ENCODE assay signal across 19 cellular contexts in genomic region chr7:32681174-32681518, GRCh38.
A peak's percentile ranks its signal among the peaks of the same experiment; 100 is the strongest.
DNase-seq lines count a peak whose midpoint lies in the region; ATAC-seq and TF ChIP-seq lines count a peak whose summit lies in the region.
"Had no signal": no experiment of that assay in that cellular context is flagged by ENCODE, and none has a peak within 500 bp of the region (broad histone marks: within the 10 kb centered on the region; RNA-seq: fewer than 3 reads in every experiment).

No MANE protein-coding gene starts in this region.

- TF ChIP-seq RAD21 in HCT116 (IDR thresholded peaks at IDR 0.05; ENCODE audit: low read depth): no peak

- H3K27me3 ChIP-seq in HCT116 (ENCODE audit: insufficient read depth, low read length) (no peaks in the 10 kb centered on the region), RWPE2 (ENCODE audit: insufficient read depth, poor library complexity, severe bottlenecking) (no peaks in the 10 kb centered on the region), fibroblast of lung (ENCODE audit: control insufficient read depth, insufficient read depth, low read length) (no peaks in the 10 kb centered on the region), ovary (no peaks in the 10 kb centered on the region)

- POLR2A ChIA-PET in HCT116 (lab: Charles Lee): no interaction called here

- H3K9me3 Mint-ChIP-seq in stimulated activated naive B cell treated with anti-CD40 and anti-IgM and Interleukin-4, amounts not matched to agents 10 μg/mL and 1 μg/mL and 100 μg/mL, for 72 hours: peaks cover 0 to 4% of the 10 kb centered on the region in 2 donors

- DNase-seq in HCT116 (ENCODE audit: low read depth, low spot score) (no peak), RWPE2 (ENCODE audit: low spot score) (no peak), fibroblast of lung (ENCODE audit: low read depth in 2 of 2) (no peak), ovary (no peak), SW480 (ENCODE audit: low spot score) (no peak)
- no peak for DNase-seq in stimulated activated naive B cell treated with anti-CD40 and anti-IgM and Interleukin-4, amounts not matched to agents 10 μg/mL and 1 μg/mL and 100 μg/mL, for 72 hours
- DNase-seq: KG1, NCI-H1092, NCI-H146, NCI-H2081, NCI-H82, SK-N-SH had no signal

- TF ChIP-seq POLR2A in HCT116 (IDR thresholded peaks at IDR 0.05; ENCODE audit: borderline replicate concordance, extremely low read depth, insufficient read depth, insufficient read length) (no peak), ovary (IDR thresholded peaks at IDR 0.05) (no peak)

- H3K27ac Mint-ChIP-seq in stimulated activated naive B cell treated with anti-CD40 and anti-IgM and Interleukin-4, amounts not matched to agents 10 μg/mL and 1 μg/mL and 100 μg/mL, for 72 hours: peak overlapping the region; percentile 21
- H3K27ac Mint-ChIP-seq: B cell; CD4-positive, CD25-positive, alpha-beta regulatory T cell had no signal

- no peak overlapping the region for H2AFZ ChIP-seq in HCT116 (ENCODE audit: low read depth, low read length, poor library complexity, severe bottlenecking)
- no peak overlapping the region for H2AFZ ChIP-seq in fibroblast of lung (ENCODE audit: low read length)

- H3K36me3 ChIP-seq in HCT116 (ENCODE audit: control insufficient read depth in 1 of 2, insufficient read depth in 2 of 2, low read length in 2 of 2): 0 out of 4 replicates have a peak, but pooled peaks cover 0 to 4% of the 10 kb centered on the region in 2 experiments
- no peaks in the 10 kb centered on the region for H3K36me3 ChIP-seq in RWPE2 (ENCODE audit: low read depth)
- no peaks in the 10 kb centered on the region for H3K36me3 ChIP-seq in fibroblast of lung (ENCODE audit: control insufficient read depth, insufficient read depth, low read length)
- H3K36me3 ChIP-seq in ovary: no peaks in the 10 kb centered on the region
- H3K36me3 ChIP-seq: HAP-1 had no signal

- H3K4me3 Mint-ChIP-seq in stimulated activated naive B cell treated with anti-CD40 and anti-IgM and Interleukin-4, amounts not matched to agents 10 μg/mL and 1 μg/mL and 100 μg/mL, for 72 hours: no peak overlapping the region
- H3K4me3 Mint-ChIP-seq: B cell; CD4-positive, CD25-positive, alpha-beta regulatory T cell had no signal

- peak overlapping the region; percentile 44; the same call in 1 of the 2 replicates for H3K27ac ChIP-seq in HCT116 (ENCODE audit: low read depth, low read length)
- peak overlapping the region; percentile 40 for H3K27ac ChIP-seq in RWPE2 (ENCODE audit: poor library complexity, severe bottlenecking)
- peak overlapping the region; percentile 20 for H3K27ac ChIP-seq in fibroblast of lung (ENCODE audit: insufficient read depth, low read length)
- H3K27ac ChIP-seq in ovary: no peak overlapping the region

- H3K4me2 ChIP-seq in HCT116 (ENCODE audit: low read length) (peak overlapping the region; percentile 63), fibroblast of lung (ENCODE audit: extremely low read depth, insufficient read depth, low read length) (no peak overlapping the region)
- H3K4me2 ChIP-seq: SK-N-SH had no signal

- TF ChIP-seq CTCF in HCT116 (IDR thresholded peaks at IDR 0.05 in 2 of 3, conservative IDR thresholded peaks at IDR 0.05 in 1 of 3; ENCODE audit: borderline replicate concordance in 1 of 3, insufficient read depth in 1 of 3, low read depth in 2 of 3, low read length in 2 of 3): no peak
- TF ChIP-seq CTCF in RWPE2 (IDR thresholded peaks at IDR 0.05; ENCODE audit: poor library complexity, severe bottlenecking): no peak
- no peak for TF ChIP-seq CTCF in fibroblast of lung (conservative IDR thresholded peaks at IDR 0.05 in 1 of 2, IDR thresholded peaks at IDR 0.05 in 1 of 2; ENCODE audit: low read depth in 1 of 2, low read length in 2 of 2)
- no peak for TF ChIP-seq CTCF in ovary (IDR thresholded peaks at IDR 0.05)

- H3K79me2 ChIP-seq in HCT116 (ENCODE audit: insufficient read depth, low read length): no peaks in the 10 kb centered on the region
- no peaks in the 10 kb centered on the region for H3K79me2 ChIP-seq in fibroblast of lung (ENCODE audit: control insufficient read depth, insufficient read depth, low read length)

- H4K20me1 ChIP-seq in HCT116 (ENCODE audit: insufficient read depth): no peaks in the 10 kb centered on the region
- H4K20me1 ChIP-seq in fibroblast of lung (ENCODE audit: control insufficient read depth, extremely low read depth, insufficient read depth, low read length): no peaks in the 10 kb centered on the region

- CTCF ChIA-PET in HCT116 (lab: Charles Lee): no interaction called here

- no peaks in the 10 kb centered on the region for H3K36me3 Mint-ChIP-seq in stimulated activated naive B cell treated with anti-CD40 and anti-IgM and Interleukin-4, amounts not matched to agents 10 μg/mL and 1 μg/mL and 100 μg/mL, for 72 hours
- H3K36me3 Mint-ChIP-seq: CD4-positive, CD25-positive, alpha-beta regulatory T cell had no signal

- H3K9ac ChIP-seq in HCT116 (ENCODE audit: low read length) (no peak overlapping the region), fibroblast of lung (ENCODE audit: insufficient read depth, low read length) (no peak overlapping the region)
- H3K9ac ChIP-seq: SK-N-SH had no signal

- H3K27me3 Mint-ChIP-seq in stimulated activated naive B cell treated with anti-CD40 and anti-IgM and Interleukin-4, amounts not matched to agents 10 μg/mL and 1 μg/mL and 100 μg/mL, for 72 hours: no peaks in the 10 kb centered on the region
- H3K27me3 Mint-ChIP-seq: B cell had no signal

- no peak overlapping the region for H3K4me3 ChIP-seq in HCT116 (replicated peaks in 1 of 2; ENCODE audit: low read depth in 1 of 2, low read length in 2 of 2)
- H3K4me3 ChIP-seq in RWPE2 (ENCODE audit: severe bottlenecking): no peak overlapping the region
- H3K4me3 ChIP-seq in fibroblast of lung (replicated peaks in 1 of 4; ENCODE audit: control extremely low read depth in 1 of 4, insufficient read depth in 1 of 4, low read depth in 3 of 4, low read length in 4 of 4): no peak overlapping the region
- no peak overlapping the region for H3K4me3 ChIP-seq in ovary
- H3K4me3 ChIP-seq: HAP-1 had no signal

- RAD21 ChIA-PET in HCT116 (lab: Charles Lee; ENCODE audit: low non-redundant PET in 1 of 2, low total read pairs in 2 of 2, uncharacterized antibody in 2 of 2, unreplicated experiment in 2 of 2): no interaction called here

- intact Hi-C loops in HCT116 (cut with micrococcal nuclease): no loop called here
- intact Hi-C loops in ovary (cut with DNase I): no loop called here

- 46 to 71% (median 63%) methylated on average over 3 of the region's 3 CpGs for WGBS in ovary, 3 donors

- no TSS peak for BruUV-seq in HCT116 (replicated peaks; lab: Mats Ljungman, UMichigan)

- no peak for TF ChIP-seq EP300 in ovary (IDR thresholded peaks at IDR 0.05)

- ATAC-seq in HCT116: no peak
- ATAC-seq in RWPE2 (ENCODE audit: low read depth): no peak
- no peak for ATAC-seq in stimulated activated naive B cell treated with anti-CD40 and anti-IgM and Interleukin-4, amounts not matched to agents 10 μg/mL and 1 μg/mL and 100 μg/mL, for 72 hours (replicated peaks)
- ATAC-seq in HG03460 (IDR thresholded peaks at IDR 0.05; ENCODE audit: unreplicated experiment): no peak
- ATAC-seq: Panc1, Right ventricle myocardium inferior had no signal

- no peaks in the 10 kb centered on the region for H3K4me1 Mint-ChIP-seq in stimulated activated naive B cell treated with anti-CD40 and anti-IgM and Interleukin-4, amounts not matched to agents 10 μg/mL and 1 μg/mL and 100 μg/mL, for 72 hours
- H3K4me1 Mint-ChIP-seq: B cell; CD4-positive, CD25-positive, alpha-beta regulatory T cell had no signal

- H3K4me1 ChIP-seq in HCT116 (ENCODE audit: control insufficient read depth in 1 of 2, insufficient read depth in 2 of 2, low read length in 2 of 2) (peaks cover 21 to 30% of the 10 kb centered on the region in 2 experiments), RWPE2 (ENCODE audit: insufficient read depth, poor library complexity, severe bottlenecking) (peaks cover 16% of the 10 kb centered on the region), fibroblast of lung (ENCODE audit: control insufficient read depth, extremely low read depth, insufficient read depth, low read length) (peaks cover 2% of the 10 kb centered on the region), ovary (ENCODE audit: insufficient read depth) (no peaks in the 10 kb centered on the region)
- H3K4me1 ChIP-seq: HAP-1 had no signal

- H3K9me2 ChIP-seq in HCT116 (ENCODE audit: insufficient read depth): no peaks in the 10 kb centered on the region
- H3K9me2 ChIP-seq: SK-N-SH had no signal

- H3K9me3 ChIP-seq in HCT116 (ENCODE audit: control insufficient read depth in 1 of 2, insufficient read depth in 1 of 2, low read depth in 1 of 2, low read length in 2 of 2) (no peaks in the 10 kb centered on the region), RWPE2 (ENCODE audit: severe bottlenecking) (no peaks in the 10 kb centered on the region), fibroblast of lung (ENCODE audit: control insufficient read depth, insufficient read depth, low read depth, low read length) (no peaks in the 10 kb centered on the region), ovary (no peaks in the 10 kb centered on the region)
- H3K9me3 ChIP-seq: Caco-2, HAP-1, SK-N-SH had no signal

TF ChIP-seq in HCT116, 20 proteins besides CTCF, POLR2A, EP300 and RAD21 (continues in another document):
- TF ChIP-seq SRF (IDR thresholded peaks at IDR 0.05; ENCODE audit: low read depth) (no peak), FOSL1 (IDR thresholded peaks at IDR 0.05; ENCODE audit: low read depth) (no peak), ELF1 (IDR thresholded peaks at IDR 0.05; ENCODE audit: borderline replicate concordance, low read depth) (no peak), CEBPB (IDR thresholded peaks at IDR 0.05; ENCODE audit: low read depth) (no peak), TCF7L2 (IDR thresholded peaks at IDR 0.05; ENCODE audit: borderline replicate concordance, extremely low read depth, insufficient read depth, insufficient read length) (no peak), MAX (IDR thresholded peaks at IDR 0.05) (no peak), ATF3 (IDR thresholded peaks at IDR 0.05) (no peak), SIN3A (IDR thresholded peaks at IDR 0.05; ENCODE audit: low read depth) (no peak), JUND (IDR thresholded peaks at IDR 0.05) (no peak), EGR1 (IDR thresholded peaks at IDR 0.05; ENCODE audit: low read depth) (no peak), ZNF274 (IDR thresholded peaks at IDR 0.05; ENCODE audit: low read depth, low read length) (no peak), ZFX (IDR thresholded peaks at IDR 0.05) (no peak), YY1 (IDR thresholded peaks at IDR 0.05; ENCODE audit: extremely low read depth, insufficient replicate concordance, low read depth, low read length) (no peak), CBX3 (IDR thresholded peaks at IDR 0.05; ENCODE audit: low read depth) (no peak), POLR2AphosphoS5 (IDR thresholded peaks at IDR 0.05; ENCODE audit: low read depth, low read length) (no peak)

Comparison
In these comparisons a context has a peak if more than half of its experiments do, and no peak if none do; other contexts are left out.
1. H3K27ac ChIP-seq: peak in HCT116 (single experiment), RWPE2 (single experiment) and fibroblast of lung (single experiment); none in ovary (0 of 2).